ENCODE assay signal across 11 cellular contexts in genomic region chr13:28313579-28313978, GRCh38.
A peak's percentile ranks its signal among the peaks of the same experiment; 100 is the strongest.
DNase-seq lines count a peak whose midpoint lies in the region; ATAC-seq and TF ChIP-seq lines count a peak whose summit lies in the region.
"Had no signal": no experiment of that assay in that cellular context is flagged by ENCODE, and none has a peak within 500 bp of the region (broad histone marks: within the 10 kb centered on the region; RNA-seq: fewer than 3 reads in every experiment).

No MANE protein-coding gene starts in this region.

- H3K79me2 ChIP-seq in DND-41 (ENCODE audit: insufficient read depth, low read length): no peaks in the 10 kb centered on the region

- no peak overlapping the region for H3K27ac Mint-ChIP-seq in effector memory CD8-positive, alpha-beta T cell

- no peak overlapping the region for H3K4me3 Mint-ChIP-seq in effector memory CD8-positive, alpha-beta T cell

- H3K9me3 ChIP-seq in DND-41 (ENCODE audit: insufficient read depth, low read length, severe bottlenecking): no peaks in the 10 kb centered on the region
- H3K9me3 ChIP-seq: colonic mucosa, tibial nerve had no signal

- DNase-seq in DND-41 (peak; percentile 38), GM20000 (ENCODE audit: low spot score) (no peak), SKM-1 treated with dmso at 0.1 percent for 144 hours (lab: John Stamatoyannopoulos, UW; ENCODE audit: unreplicated experiment) (peak; percentile 8), iPS-NIHi7 (ENCODE audit: extremely low spot score) (peak; percentile 52)
- no peak for DNase-seq in effector memory CD8-positive, alpha-beta T cell
- DNase-seq: colonic mucosa, NCI-H510A had no signal

- H3K27ac ChIP-seq in DND-41 (ENCODE audit: low read length): no peak overlapping the region
- H3K27ac ChIP-seq: colonic mucosa, tibial nerve had no signal

- H3K4me1 ChIP-seq in DND-41 (ENCODE audit: insufficient read depth, low read length): no peaks in the 10 kb centered on the region
- H3K4me1 ChIP-seq: colonic mucosa had no signal

- H3K9me3 Mint-ChIP-seq in effector memory CD8-positive, alpha-beta T cell: no peaks in the 10 kb centered on the region

- peak; percentile 44; the same call in 1 of the 3 replicates for ATAC-seq in DND-41 (ENCODE audit: insufficient read depth, low read depth)
- no peak for ATAC-seq in effector memory CD8-positive, alpha-beta T cell (replicated peaks)
- ATAC-seq in GM18519 (IDR thresholded peaks at IDR 0.05; ENCODE audit: low FRiP score, unreplicated experiment): no peak
- ATAC-seq in HG03108 (IDR thresholded peaks at IDR 0.05; ENCODE audit: unreplicated experiment): no peak
- ATAC-seq: activated CD4-positive, CD25-positive, alpha-beta regulatory T cell treated with anti-CD3 and anti-CD28 coated beads, Interleukin-2, amount 50 U/mL, for 24 hours had no signal

- no peak overlapping the region for H2AFZ ChIP-seq in DND-41 (ENCODE audit: low read depth, low read length)

- H3K27me3 ChIP-seq in DND-41 (ENCODE audit: insufficient read depth, low read length, poor library complexity): no peaks in the 10 kb centered on the region
- H3K27me3 ChIP-seq: colonic mucosa, tibial nerve had no signal

- no peak overlapping the region for H3K4me2 ChIP-seq in DND-41 (ENCODE audit: insufficient read depth, low read length)

- H3K9ac ChIP-seq in DND-41 (ENCODE audit: low read depth, low read length): no peak overlapping the region

- no peaks in the 10 kb centered on the region for H3K4me1 Mint-ChIP-seq in effector memory CD8-positive, alpha-beta T cell (ENCODE audit: low read depth in 2 of 2)

- H4K20me1 ChIP-seq in DND-41 (ENCODE audit: insufficient read depth, low read length): no peaks in the 10 kb centered on the region

- peaks cover 0 to 7% of the 10 kb centered on the region in 2 donors for H3K27me3 Mint-ChIP-seq in effector memory CD8-positive, alpha-beta T cell

- TF ChIP-seq CTCF in DND-41 (IDR thresholded peaks at IDR 0.05; ENCODE audit: borderline replicate concordance, extremely low read depth, low read length, poor library complexity, severe bottlenecking): peak; percentile 55
- TF ChIP-seq CTCF in GM20000 (IDR thresholded peaks at IDR 0.05; ENCODE audit: extremely low read depth, missing control alignments): peak; percentile 3

- H3K36me3 Mint-ChIP-seq in effector memory CD8-positive, alpha-beta T cell (ENCODE audit: insufficient read depth): no peaks in the 10 kb centered on the region

- no peak overlapping the region for H3K4me3 ChIP-seq in DND-41 (ENCODE audit: low read depth in 1 of 2, low read length in 2 of 2)
- H3K4me3 ChIP-seq: colonic mucosa, tibial nerve had no signal

- H3K36me3 ChIP-seq in DND-41 (ENCODE audit: insufficient read depth, low read length): no peaks in the 10 kb centered on the region
- H3K36me3 ChIP-seq: colonic mucosa, tibial nerve had no signal

Comparison
In these comparisons a context has a peak if more than half of its experiments do, and no peak if none do; other contexts are left out.
1. DNase-seq: peak in DND-41 (single experiment), SKM-1 treated with dmso at 0.1 percent for 144 hours (single experiment) and iPS-NIHi7 (single experiment); none in GM20000 (single experiment) and effector memory CD8-positive, alpha-beta T cell (0 of 3).